2 cellular contexts compared by ENCODE assay signal in genomic region chr15:80531388-80532184, GRCh38.
TF ChIP-seq lines count a peak whose summit lies in the region.

No MANE protein-coding gene starts in this region.

TF ChIP-seq in IMR-90, 13 proteins besides CTCF, POLR2A, EP300 and RAD21:
- TF ChIP-seq ELK1 (IDR thresholded peaks at IDR 0.05; ENCODE audit: borderline replicate concordance, low read depth, low read length), result no peak
- TF ChIP-seq NFE2L2 (IDR thresholded peaks at IDR 0.05; ENCODE audit: low read depth, low read length), result no peak
- TF ChIP-seq SMC3 (IDR thresholded peaks at IDR 0.05; ENCODE audit: low read depth, low read length), result no peak
- no peak for TF ChIP-seq MAZ (IDR thresholded peaks at IDR 0.05; ENCODE audit: borderline replicate concordance, low read depth, low read length)
- no peak for TF ChIP-seq MAFK (IDR thresholded peaks at IDR 0.05; ENCODE audit: low read depth, low read length)
- TF ChIP-seq MXI1 (IDR thresholded peaks at IDR 0.05; ENCODE audit: borderline replicate concordance, low read depth, low read length), result no peak
- no peak for TF ChIP-seq RFX5 (IDR thresholded peaks at IDR 0.05; ENCODE audit: low read depth, low read length)
- TF ChIP-seq CEBPB (IDR thresholded peaks at IDR 0.05; ENCODE audit: low read depth, low read length), result no peak
- no peak for TF ChIP-seq CHD1 (IDR thresholded peaks at IDR 0.05; ENCODE audit: low read depth, low read length)
- TF ChIP-seq USF2 (IDR thresholded peaks at IDR 0.05; ENCODE audit: low read depth, low read length), result no peak
- TF ChIP-seq BHLHE40 (IDR thresholded peaks at IDR 0.05; ENCODE audit: low read depth, low read length), result no peak
- TF ChIP-seq RCOR1 (IDR thresholded peaks at IDR 0.05; ENCODE audit: insufficient replicate concordance, low read length), result no peak
- TF ChIP-seq FOS (IDR thresholded peaks at IDR 0.05; ENCODE audit: low read depth, low read length), result no peak

TF ChIP-seq in SK-N-SH, 30 proteins besides CTCF, POLR2A, EP300 and RAD21:
- TF ChIP-seq ZBTB33 (IDR thresholded peaks at IDR 0.05; ENCODE audit: borderline replicate concordance, low read depth) (no peak), MEF2A (IDR thresholded peaks at IDR 0.05; ENCODE audit: borderline replicate concordance, low read depth) (no peak), FOSL2 (IDR thresholded peaks at IDR 0.05; ENCODE audit: borderline replicate concordance, low read depth) (no peak), JUND (IDR thresholded peaks at IDR 0.05) (no peak), SIN3A (IDR thresholded peaks at IDR 0.05; ENCODE audit: borderline replicate concordance, low read depth, low read length) (no peak), POLR2AphosphoS5 (IDR thresholded peaks at IDR 0.05; ENCODE audit: low read depth, low read length) (no peak), USF2 (IDR thresholded peaks at IDR 0.05; ENCODE audit: borderline replicate concordance, low read depth, low read length) (no peak), FOXM1 (IDR thresholded peaks at IDR 0.05; ENCODE audit: low read depth) (no peak), FOXJ3 (CRISPR knock-in tag; IDR thresholded peaks at IDR 0.05) (no peak), USF1 (IDR thresholded peaks at IDR 0.05; ENCODE audit: borderline replicate concordance, low read depth) (no peak)
TF ChIP-seq in SK-N-SH: peak in this region for 0.
